8 cellular contexts compared by ENCODE assay signal in the genomic region with DNA sequence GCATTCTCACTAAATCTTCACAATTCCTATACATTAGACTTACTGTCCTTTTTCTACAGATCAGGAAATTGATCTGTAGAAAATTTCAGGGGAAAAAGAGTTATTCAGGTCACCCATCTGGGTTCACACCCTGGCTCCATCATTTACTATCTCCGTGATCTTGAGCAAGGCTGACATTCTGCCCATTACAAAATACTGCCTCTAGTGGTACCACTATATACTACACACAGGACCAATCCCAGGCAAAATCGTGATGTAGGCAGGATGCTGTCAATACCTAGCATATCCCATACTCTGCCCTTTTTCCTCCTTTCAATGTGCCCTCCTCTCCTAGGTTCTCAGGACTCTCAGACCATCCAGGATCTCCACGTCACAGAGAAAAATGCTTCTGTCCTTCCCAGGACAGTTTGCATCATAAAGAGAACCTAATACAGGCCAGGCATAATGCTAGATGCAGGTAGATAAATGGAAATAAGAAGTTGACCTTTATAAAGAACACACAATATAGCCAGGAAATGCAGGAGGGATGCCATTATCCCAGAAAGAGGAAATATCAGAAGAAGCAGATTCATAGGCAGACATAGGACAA.
DNase-seq lines count a peak whose midpoint lies in the region; ATAC-seq, FAIRE-seq and TF ChIP-seq lines count a peak whose summit lies in the region.

No MANE protein-coding gene starts in this region.

- H3K79me2 ChIP-seq in endothelial cell of umbilical vein (ENCODE audit: control insufficient read depth, insufficient read depth, low read length), result no peaks in the 10 kb centered on the region

- no peaks in the 10 kb centered on the region for H4K20me1 ChIP-seq in endothelial cell of umbilical vein (replicated peaks; ENCODE audit: control insufficient read depth, extremely low read depth, insufficient read depth, low read length)

- ATAC-seq in heart right ventricle, result no peak
- ATAC-seq in stimulated activated naive CD8-positive, alpha-beta T cell treated with anti-CD3 and anti-CD28 coated beads, Interleukin-15, amount 100 ng/mL, for 72 hours, result peak; percentile 54
- ATAC-seq in stimulated activated memory B cell treated with anti-CD40 and anti-IgM and Interleukin-4, amounts not matched to agents 10 μg/mL and 1 μg/mL and 100 μg/mL, for 72 hours, result no peak

- dilution Hi-C loops in endothelial cell of umbilical vein (cut with MboI; ENCODE audit: extremely low pct_ligation_motif_present, low sequenced_read_pairs), result no loop called here

- CTCF ChIA-PET in HEK293T (lab: Yijun Ruan, JAX), result no interaction called here
- CTCF ChIA-PET in endothelial cell of umbilical vein (lab: Charles Lee), result interaction anchor here (1.2 to 1.5 kb wide), 2 partner anchors 12 to 58 kb away, joined by 3 to 5 read pairs; no protein-coding TSS in a partner anchor

- H3K36me3 Mint-ChIP-seq in stimulated activated memory B cell treated with anti-CD40 and anti-IgM and Interleukin-4, amounts not matched to agents 10 μg/mL and 1 μg/mL and 100 μg/mL, for 72 hours, result no peaks in the 10 kb centered on the region

- H3K9ac ChIP-seq in endothelial cell of umbilical vein (replicated peaks; ENCODE audit: extremely low read depth, insufficient read depth, low read length), result no peak overlapping the region

- intact Hi-C loops in heart right ventricle (cut with DNase I) (no loop called here), cardiac septum (cut with DNase I) (no loop called here), endothelial cell of umbilical vein (cut with micrococcal nuclease) (loop anchor here (1.0 kb wide), 1 partner anchor 113 kb away; no protein-coding TSS in a partner anchor), posterior vena cava (cut with DNase I) (no loop called here)

- peak in 5 of 9 donors; percentile 13 to 43 (median 37) for TF ChIP-seq CTCF in heart right ventricle (IDR thresholded peaks at IDR 0.05)
- TF ChIP-seq CTCF in endothelial cell of umbilical vein (IDR thresholded peaks at IDR 0.05; ENCODE audit: extremely low read depth in 1 of 2, insufficient read depth in 1 of 2, low read depth in 1 of 2, low read length in 2 of 2), result peak; percentile 59

- no peak overlapping the region for H3K4me3 Mint-ChIP-seq in stimulated activated naive CD8-positive, alpha-beta T cell treated with anti-CD3 and anti-CD28 coated beads, Interleukin-15, amount 100 ng/mL, for 72 hours
- H3K4me3 Mint-ChIP-seq in stimulated activated memory B cell treated with anti-CD40 and anti-IgM and Interleukin-4, amounts not matched to agents 10 μg/mL and 1 μg/mL and 100 μg/mL, for 72 hours, result no peak overlapping the region

- no peak for DNase-seq in heart right ventricle
- DNase-seq in cardiac septum (ENCODE audit: low spot score), result no peak
- peak; percentile 20 for DNase-seq in HEK293T (ENCODE audit: extremely low spot score)
- peak; percentile 3 for DNase-seq in MV-4-11 (lab: John Stamatoyannopoulos, UW)
- peak; percentile 36 for DNase-seq in endothelial cell of umbilical vein (ENCODE audit: low read depth, low spot score)
- DNase-seq in stimulated activated naive CD8-positive, alpha-beta T cell treated with anti-CD3 and anti-CD28 coated beads, Interleukin-15, amount 100 ng/mL, for 72 hours, result no peak
- DNase-seq in posterior vena cava (ENCODE audit: low spot score), result no peak

- H3K27me3 Mint-ChIP-seq in stimulated activated naive CD8-positive, alpha-beta T cell treated with anti-CD3 and anti-CD28 coated beads, Interleukin-15, amount 100 ng/mL, for 72 hours, result no peaks in the 10 kb centered on the region
- H3K27me3 Mint-ChIP-seq in stimulated activated memory B cell treated with anti-CD40 and anti-IgM and Interleukin-4, amounts not matched to agents 10 μg/mL and 1 μg/mL and 100 μg/mL, for 72 hours, result no peaks in the 10 kb centered on the region

- WGBS in heart right ventricle, 2 donors, result 24 to 31% methylated on average over 3 of the region's 3 CpGs

- no peaks in the 10 kb centered on the region for H3K9me1 ChIP-seq in endothelial cell of umbilical vein (replicated peaks; ENCODE audit: control insufficient read depth, extremely low read depth, insufficient read depth, low read length)

- H3K4me1 Mint-ChIP-seq in stimulated activated naive CD8-positive, alpha-beta T cell treated with anti-CD3 and anti-CD28 coated beads, Interleukin-15, amount 100 ng/mL, for 72 hours, result no peaks in the 10 kb centered on the region
- no peaks in the 10 kb centered on the region for H3K4me1 Mint-ChIP-seq in stimulated activated memory B cell treated with anti-CD40 and anti-IgM and Interleukin-4, amounts not matched to agents 10 μg/mL and 1 μg/mL and 100 μg/mL, for 72 hours

- H3K4me1 ChIP-seq in heart right ventricle, result no peaks in the 10 kb centered on the region
- H3K4me1 ChIP-seq in endothelial cell of umbilical vein (ENCODE audit: control insufficient read depth, extremely low read depth, insufficient read depth, low read length), result no peaks in the 10 kb centered on the region

- peaks cover 0 to 16% (median 0%) of the 10 kb centered on the region in 11 donors for H3K9me3 ChIP-seq in heart right ventricle
- H3K9me3 ChIP-seq in endothelial cell of umbilical vein (replicated peaks; ENCODE audit: control insufficient read depth, insufficient read depth, low read length), result no peaks in the 10 kb centered on the region

- no peak overlapping the region for H3K27ac Mint-ChIP-seq in stimulated activated naive CD8-positive, alpha-beta T cell treated with anti-CD3 and anti-CD28 coated beads, Interleukin-15, amount 100 ng/mL, for 72 hours
- H3K27ac Mint-ChIP-seq in stimulated activated memory B cell treated with anti-CD40 and anti-IgM and Interleukin-4, amounts not matched to agents 10 μg/mL and 1 μg/mL and 100 μg/mL, for 72 hours, result no peak overlapping the region

- H3K9me3 Mint-ChIP-seq in stimulated activated naive CD8-positive, alpha-beta T cell treated with anti-CD3 and anti-CD28 coated beads, Interleukin-15, amount 100 ng/mL, for 72 hours, result peaks cover 0 to 9% of the 10 kb centered on the region in 2 donors
- H3K9me3 Mint-ChIP-seq in stimulated activated memory B cell treated with anti-CD40 and anti-IgM and Interleukin-4, amounts not matched to agents 10 μg/mL and 1 μg/mL and 100 μg/mL, for 72 hours, result no peaks in the 10 kb centered on the region

- POLR2A ChIA-PET in HEK293T (lab: Yijun Ruan, JAX) (no interaction called here), endothelial cell of umbilical vein (lab: Charles Lee) (no interaction called here)

- no peak overlapping the region for H2AFZ ChIP-seq in endothelial cell of umbilical vein (ENCODE audit: low read depth, low read length)

- H3K36me3 ChIP-seq in heart right ventricle, result no peaks in the 10 kb centered on the region
- H3K36me3 ChIP-seq in endothelial cell of umbilical vein (ENCODE audit: control insufficient read depth in 2 of 2, extremely low read depth in 1 of 2, insufficient read depth in 2 of 2, low read length in 2 of 2), result no peaks in the 10 kb centered on the region

- peak; percentile 70 for FAIRE-seq in endothelial cell of umbilical vein (lab: Jason Lieb, UNC)

- no peak overlapping the region for H3K27ac ChIP-seq in heart right ventricle
- H3K27ac ChIP-seq in endothelial cell of umbilical vein (ENCODE audit: insufficient read depth, low read depth, low read length), result no peak overlapping the region

- H3K4me3 ChIP-seq in heart right ventricle (no peak overlapping the region), endothelial cell of umbilical vein (replicated peaks in 1 of 3; ENCODE audit: insufficient read depth in 1 of 3, low read depth in 1 of 3, low read length in 3 of 3) (no peak overlapping the region)

- no peak for TF ChIP-seq POLR2A in endothelial cell of umbilical vein (IDR thresholded peaks at IDR 0.05; ENCODE audit: low read depth, low read length)

- no TSS peak for BruUV-seq in endothelial cell of umbilical vein (replicated peaks; lab: Mats Ljungman, UMichigan)

- no peak overlapping the region for H3K4me2 ChIP-seq in endothelial cell of umbilical vein (ENCODE audit: insufficient read depth, low read length)

- H3K27me3 ChIP-seq in heart right ventricle (no peaks in the 10 kb centered on the region), endothelial cell of umbilical vein (ENCODE audit: control insufficient read depth in 2 of 2, insufficient read depth in 2 of 2, low read length in 2 of 2) (no peaks in the 10 kb centered on the region)

TF ChIP-seq in HEK293T, 16 proteins besides CTCF, POLR2A, EP300 and RAD21:
- no peak for TF ChIP-seq FOXM1 (IDR thresholded peaks at IDR 0.05; ENCODE audit: borderline replicate concordance)
TF ChIP-seq in HEK293T: peak in this region for 0.

TF ChIP-seq in endothelial cell of umbilical vein, 7 proteins besides CTCF, POLR2A, EP300 and RAD21:
- TF ChIP-seq MYC (IDR thresholded peaks at IDR 0.05; ENCODE audit: low read depth, low read length) (no peak), FOS (IDR thresholded peaks at IDR 0.05; ENCODE audit: borderline replicate concordance, insufficient read depth, low read length) (no peak), POLR2AphosphoS5 (IDR thresholded peaks at IDR 0.05; ENCODE audit: insufficient read depth, low read depth, low read length) (no peak), GATA2 (IDR thresholded peaks at IDR 0.05; ENCODE audit: insufficient read depth, insufficient read length, low read depth, low read length) (peak; percentile 39), JUN (IDR thresholded peaks at IDR 0.05; ENCODE audit: borderline replicate concordance, insufficient read depth, insufficient read length, low read depth) (no peak), EZH2 (IDR thresholded peaks at IDR 0.05; ENCODE audit: borderline replicate concordance, low read depth, low read length, severe bottlenecking) (no peak)
- TF ChIP-seq, protein P1, sequence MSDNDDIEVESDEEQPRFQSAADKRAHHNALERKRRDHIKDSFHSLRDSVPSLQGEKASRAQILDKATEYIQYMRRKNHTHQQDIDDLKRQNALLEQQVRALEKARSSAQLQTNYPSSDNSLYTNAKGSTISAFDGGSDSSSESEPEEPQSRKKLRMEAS (IDR thresholded peaks at IDR 0.05; ENCODE audit: insufficient read depth, insufficient read length), result no peak
TF ChIP-seq in endothelial cell of umbilical vein: peak in this region for 1.

Comparison
In these comparisons a context has a peak if more than half of its experiments do, and no peak if none do; other contexts are left out.
1. DNase-seq: peak in HEK293T (single experiment), MV-4-11 (single experiment) and endothelial cell of umbilical vein (single experiment); none in heart right ventricle (0 of 2), cardiac septum (single experiment), stimulated activated naive CD8-positive, alpha-beta T cell treated with anti-CD3 and anti-CD28 coated beads, Interleukin-15, amount 100 ng/mL, for 72 hours (0 of 2) and posterior vena cava (single experiment).